ENCODE assay signal across 33 cellular contexts in the genomic region with DNA sequence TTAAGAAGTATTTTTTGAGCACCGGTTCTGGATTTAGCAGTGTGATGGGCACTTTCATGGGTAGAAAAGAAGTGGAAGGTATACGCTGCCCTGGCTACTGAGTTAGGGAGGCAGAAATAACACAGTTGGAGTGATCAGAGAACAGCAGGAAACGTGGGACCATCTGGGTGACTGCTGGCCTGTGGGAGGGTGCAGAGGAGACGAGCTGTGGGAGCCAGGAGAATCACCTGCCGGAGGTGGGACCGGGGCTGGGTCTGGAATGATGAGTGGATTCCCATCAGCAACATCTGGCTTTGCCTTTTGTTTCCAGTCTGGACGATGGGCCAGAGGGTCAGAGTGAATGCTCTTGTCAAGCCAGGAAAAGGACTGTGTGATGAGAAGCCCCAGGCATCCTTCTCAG.
"Had no signal": no experiment of that assay in that cellular context is flagged by ENCODE, and none has a peak within 500 bp of the region (broad histone marks: within the 10 kb centered on the region; RNA-seq: fewer than 3 reads in every experiment).

No MANE protein-coding gene starts in this region.

- H3K27ac Mint-ChIP-seq: activated B cell treated with CpG ODN at 0.5 μM for 24 hours; activated CD4-positive, alpha-beta memory T cell treated with anti-CD3 and anti-CD28 coated beads, Interleukin-2, amount 10 ng/mL, durations not matched to agents 7 days and 5 days; activated CD4-positive, alpha-beta T cell treated with anti-CD3 and anti-CD28 coated beads, Interleukin-2, amount 10 ng/mL, durations not matched to agents 7 days and 5 days; activated naive CD4-positive, alpha-beta T cell treated with anti-CD3 and anti-CD28 coated beads, Interleukin-2, amount 10 ng/mL, durations not matched to agents 7 days and 5 days; activated naive CD4-positive, alpha-beta T cell treated with anti-CD3 and anti-CD28 coated beads, Interleukin-2, amount 50 U/mL, for 72 hours; activated naive CD8-positive, alpha-beta T cell treated with anti-CD3 and anti-CD28 coated beads, Interleukin-2, amount 10 ng/mL, durations not matched to agents 7 days and 5 days; activated T-cell treated with anti-CD3 and anti-CD28 coated beads, Interleukin-2, amount 50 U/mL, for 24 hours; activated T-cell treated with anti-CD3 and anti-CD28 coated beads, Interleukin-2, amount 50 U/mL, for 72 hours; dendritic cell treated with granulocyte-macrophage colony-stimulating factor and Interleukin-4, amounts not matched to agents 40 ng/mL and 50 ng/mL, for 4 days; endodermal cell; T-helper 17 cell; T-helper 2 cell treated with Interferon-gamma antibody and Interleukin-4, amounts not matched to agents 5 μg/mL and 100 μg/mL, for 36 hours had no signal

- DNase-seq: activated B cell treated with CpG ODN at 0.5 μM for 24 hours; activated CD4-positive, alpha-beta memory T cell treated with anti-CD3 and anti-CD28 coated beads, Interleukin-2, amount 10 ng/mL, durations not matched to agents 7 days and 5 days; activated CD4-positive, alpha-beta T cell treated with anti-CD3 and anti-CD28 coated beads, Interleukin-2, amount 10 ng/mL, durations not matched to agents 7 days and 5 days; activated CD4-positive, alpha-beta T cell treated with anti-CD3 and anti-CD28 coated beads, Interleukin-2, amount 50 U/mL, for 4 hours; activated CD8-positive, alpha-beta memory T cell treated with anti-CD3 and anti-CD28 coated beads, Interleukin-2, amount 50 U/mL, for 48 hours; activated gamma-delta T cell; activated naive CD4-positive, alpha-beta T cell; activated naive CD4-positive, alpha-beta T cell treated with anti-CD3 and anti-CD28 coated beads, Interleukin-2, amount 10 ng/mL, durations not matched to agents 7 days and 5 days; activated naive CD8-positive, alpha-beta T cell treated with anti-CD3 and anti-CD28 coated beads, Interleukin-2, amount 10 ng/mL, durations not matched to agents 7 days and 5 days; activated T-cell treated with anti-CD3 and anti-CD28 coated beads for 4 hours; activated T-cell treated with anti-CD3 and anti-CD28 coated beads, Interleukin-2, amount 50 U/mL, for 24 hours; activated T-cell treated with anti-CD3 and anti-CD28 coated beads, Interleukin-2, amount 50 U/mL, for 72 hours; brain microvascular endothelial cell; dorsolateral prefrontal cortex; effector memory CD4-positive, alpha-beta T cell; endodermal cell; foreskin keratinocyte; gastrocnemius medialis; glutamatergic neuron; heart left ventricle; T-helper 1 cell; T-helper 17 cell; T1000; WERI-Rb-1 had no signal

- H3K36me3 Mint-ChIP-seq: activated naive CD4-positive, alpha-beta T cell treated with anti-CD3 and anti-CD28 coated beads, Interleukin-2, amount 10 ng/mL, durations not matched to agents 7 days and 5 days; activated naive CD8-positive, alpha-beta T cell treated with anti-CD3 and anti-CD28 coated beads, Interleukin-2, amount 10 ng/mL, durations not matched to agents 7 days and 5 days had no signal

- H3K27me3 Mint-ChIP-seq: activated CD4-positive, alpha-beta T cell treated with anti-CD3 and anti-CD28 coated beads, Interleukin-2, amount 10 ng/mL, durations not matched to agents 7 days and 5 days; central memory CD8-positive, alpha-beta T cell; dendritic cell treated with granulocyte-macrophage colony-stimulating factor and Interleukin-4, amounts not matched to agents 40 ng/mL and 50 ng/mL, for 4 days had no signal

- H3K4me3 ChIP-seq: ascending aorta, coronary artery, dorsolateral prefrontal cortex, gastrocnemius medialis, heart left ventricle had no signal

- ATAC-seq: activated CD4-positive, CD25-positive, alpha-beta regulatory T cell treated with anti-CD3 and anti-CD28 coated beads, Interleukin-2, amount 50 U/mL, for 24 hours; activated naive CD4-positive, alpha-beta T cell treated with anti-CD3 and anti-CD28 coated beads, Interleukin-2, amount 50 U/mL, for 72 hours; activated T-cell treated with anti-CD3 and anti-CD28 coated beads, Interleukin-2, amount 50 U/mL, for 72 hours; esophagus mucosa; foreskin keratinocyte; gastrocnemius medialis; heart left ventricle; T-helper 17 cell had no signal

- H3K27ac ChIP-seq: ascending aorta, brain microvascular endothelial cell, coronary artery, dorsolateral prefrontal cortex, gastrocnemius medialis, heart left ventricle, WERI-Rb-1 had no signal

- H3K9me3 Mint-ChIP-seq: activated B cell treated with CpG ODN at 0.5 μM for 24 hours; activated CD4-positive, alpha-beta memory T cell treated with anti-CD3 and anti-CD28 coated beads, Interleukin-2, amount 10 ng/mL, durations not matched to agents 7 days and 5 days; activated naive CD4-positive, alpha-beta T cell treated with anti-CD3 and anti-CD28 coated beads, Interleukin-2, amount 10 ng/mL, durations not matched to agents 7 days and 5 days; activated naive CD8-positive, alpha-beta T cell treated with anti-CD3 and anti-CD28 coated beads, Interleukin-2, amount 10 ng/mL, durations not matched to agents 7 days and 5 days; activated T-cell treated with anti-CD3 and anti-CD28 coated beads, Interleukin-2, amount 50 U/mL, for 24 hours; activated T-cell treated with anti-CD3 and anti-CD28 coated beads, Interleukin-2, amount 50 U/mL, for 72 hours; dendritic cell treated with granulocyte-macrophage colony-stimulating factor and Interleukin-4, amounts not matched to agents 40 ng/mL and 50 ng/mL, for 4 days; endodermal cell; T-helper 2 cell treated with Interferon-gamma antibody and Interleukin-4, amounts not matched to agents 5 μg/mL and 100 μg/mL, for 36 hours had no signal

- FAIRE-seq: bronchial epithelial cell had no signal

- H3K9me3 ChIP-seq: ascending aorta, gastrocnemius medialis, heart left ventricle had no signal

- H3K4me1 Mint-ChIP-seq: activated B cell treated with CpG ODN at 0.5 μM for 24 hours; activated CD4-positive, alpha-beta memory T cell treated with anti-CD3 and anti-CD28 coated beads, Interleukin-2, amount 10 ng/mL, durations not matched to agents 7 days and 5 days; activated naive CD8-positive, alpha-beta T cell treated with anti-CD3 and anti-CD28 coated beads, Interleukin-2, amount 10 ng/mL, durations not matched to agents 7 days and 5 days; central memory CD8-positive, alpha-beta T cell; T-helper 17 cell had no signal

- H3K36me3 ChIP-seq: ascending aorta, brain microvascular endothelial cell, gastrocnemius medialis, heart left ventricle, WERI-Rb-1 had no signal

- H3K4me3 Mint-ChIP-seq: activated B cell treated with CpG ODN at 0.5 μM for 24 hours; activated CD4-positive, alpha-beta memory T cell treated with anti-CD3 and anti-CD28 coated beads, Interleukin-2, amount 10 ng/mL, durations not matched to agents 7 days and 5 days; activated CD4-positive, alpha-beta T cell treated with anti-CD3 and anti-CD28 coated beads, Interleukin-2, amount 10 ng/mL, durations not matched to agents 7 days and 5 days; activated naive CD4-positive, alpha-beta T cell treated with anti-CD3 and anti-CD28 coated beads, Interleukin-2, amount 10 ng/mL, durations not matched to agents 7 days and 5 days; activated naive CD8-positive, alpha-beta T cell treated with anti-CD3 and anti-CD28 coated beads, Interleukin-2, amount 10 ng/mL, durations not matched to agents 7 days and 5 days; activated T-cell treated with anti-CD3 and anti-CD28 coated beads, Interleukin-2, amount 50 U/mL, for 24 hours; activated T-cell treated with anti-CD3 and anti-CD28 coated beads, Interleukin-2, amount 50 U/mL, for 72 hours; central memory CD8-positive, alpha-beta T cell; dendritic cell treated with granulocyte-macrophage colony-stimulating factor and Interleukin-4, amounts not matched to agents 40 ng/mL and 50 ng/mL, for 4 days; endodermal cell; T-helper 17 cell; T-helper 2 cell treated with Interferon-gamma antibody and Interleukin-4, amounts not matched to agents 5 μg/mL and 100 μg/mL, for 36 hours had no signal

- H3K4me1 ChIP-seq: ascending aorta, gastrocnemius medialis, heart left ventricle had no signal

- H3K27me3 ChIP-seq: ascending aorta, brain microvascular endothelial cell, foreskin keratinocyte, gastrocnemius medialis, heart left ventricle had no signal
